Comparison of ENCODE assay signal across 27 cellular contexts in the genomic region with DNA sequence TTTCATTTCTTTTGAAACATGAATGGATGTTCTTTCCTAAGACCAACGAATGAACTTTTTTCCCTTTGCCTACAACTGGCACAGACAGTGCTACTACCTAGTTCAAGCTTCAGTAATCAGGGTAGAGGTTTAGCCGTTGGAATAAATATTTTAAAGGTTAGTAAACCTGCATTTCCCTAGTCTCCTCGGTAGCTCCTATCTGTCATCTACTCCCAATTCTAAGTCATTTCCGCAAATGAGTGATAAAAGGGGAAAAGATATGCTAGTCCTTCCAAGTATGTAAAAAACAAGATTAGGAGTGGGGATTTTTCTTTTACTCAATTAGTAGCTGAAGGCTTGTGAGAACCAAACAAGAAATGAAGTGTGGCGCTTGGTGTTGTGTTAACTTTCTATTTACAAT. TPM values are rescaled to one million over a fixed set of nuclear protein-coding genes. Genes with fewer than 3 reads are reported as not detected.
DNase-seq lines count a peak whose midpoint lies in the region; ATAC-seq and TF ChIP-seq lines count a peak whose summit lies in the region.
"Had no signal": no experiment of that assay in that cellular context is flagged by ENCODE, and none has a peak within 500 bp of the region (broad histone marks: within the 10 kb centered on the region; RNA-seq: fewer than 3 reads in every experiment).

No MANE protein-coding gene starts in this region.

- H3K27me3 ChIP-seq in HUES6 (ENCODE audit: control insufficient read depth, insufficient read depth, low read length): no peaks in the 10 kb centered on the region
- no peaks in the 10 kb centered on the region for H3K27me3 ChIP-seq in left lung
- H3K27me3 ChIP-seq: adrenal gland, BLaER1, breast epithelium, tibial nerve had no signal

- H3K4me3 Mint-ChIP-seq in nephron progenitor cell: no peak overlapping the region
- no peak overlapping the region for H3K4me3 Mint-ChIP-seq in stimulated activated naive CD8-positive, alpha-beta T cell treated with anti-CD3 and anti-CD28 coated beads, Interleukin-15, amount 100 ng/mL, for 72 hours
- H3K4me3 Mint-ChIP-seq: activated CD4-positive, alpha-beta memory T cell treated with anti-CD3 and anti-CD28 coated beads, Interleukin-2, amount 10 ng/mL, durations not matched to agents 7 days and 5 days had no signal

- intact Hi-C loops in left lung (cut with DNase I): no loop called here

- H3K9me3 Mint-ChIP-seq in nephron progenitor cell: no peaks in the 10 kb centered on the region
- no peaks in the 10 kb centered on the region for H3K9me3 Mint-ChIP-seq in stimulated activated naive CD8-positive, alpha-beta T cell treated with anti-CD3 and anti-CD28 coated beads, Interleukin-15, amount 100 ng/mL, for 72 hours
- no peaks in the 10 kb centered on the region for H3K9me3 Mint-ChIP-seq in activated naive CD4-positive, alpha-beta T cell treated with anti-CD3 and anti-CD28 coated beads, Interleukin-2, amount 50 U/mL, for 72 hours
- H3K9me3 Mint-ChIP-seq: activated CD4-positive, alpha-beta memory T cell treated with anti-CD3 and anti-CD28 coated beads, Interleukin-2, amount 10 ng/mL, durations not matched to agents 7 days and 5 days had no signal

- no peak for ATAC-seq in stimulated activated naive CD8-positive, alpha-beta T cell treated with anti-CD3 and anti-CD28 coated beads, Interleukin-15, amount 100 ng/mL, for 72 hours
- ATAC-seq in left lung: no peak
- ATAC-seq in activated naive CD4-positive, alpha-beta T cell treated with anti-CD3 and anti-CD28 coated beads, Interleukin-2, amount 50 U/mL, for 72 hours: no peak
- ATAC-seq: A549; stimulated activated naive CD8-positive, alpha-beta T cell treated with anti-CD3 and anti-CD28 coated beads, Interleukin-15, Interleukin-2, amounts not matched to agents 100 U/mL and 50 U/mL, for 24 hours had no signal

- H3K27me3 Mint-ChIP-seq in nephron progenitor cell (ENCODE audit: low read depth, poor library complexity): no peaks in the 10 kb centered on the region
- H3K27me3 Mint-ChIP-seq in stimulated activated naive CD8-positive, alpha-beta T cell treated with anti-CD3 and anti-CD28 coated beads, Interleukin-15, amount 100 ng/mL, for 72 hours: no peaks in the 10 kb centered on the region
- H3K27me3 Mint-ChIP-seq: activated CD4-positive, alpha-beta memory T cell treated with anti-CD3 and anti-CD28 coated beads, Interleukin-2, amount 10 ng/mL, durations not matched to agents 7 days and 5 days had no signal

- no peak overlapping the region for H3K9ac ChIP-seq in HUES6 (ENCODE audit: low read length)
- H3K9ac ChIP-seq: BLaER1 had no signal

- 0 out of 2 replicates have a peak, but pooled peaks cover 5% of the 10 kb centered on the region for H3K4me1 ChIP-seq in HUES6 (ENCODE audit: control insufficient read depth, insufficient read depth, low read length)
- peaks cover 6 to 20% of the 10 kb centered on the region in 2 donors for H3K4me1 ChIP-seq in left lung
- H3K4me1 ChIP-seq: BLaER1, breast epithelium had no signal

- H3K9me3 ChIP-seq in HUES6 (ENCODE audit: control insufficient read depth, insufficient read depth, low read depth, low read length): no peaks in the 10 kb centered on the region
- no peaks in the 10 kb centered on the region for H3K9me3 ChIP-seq in left lung
- H3K9me3 ChIP-seq: A549, adrenal gland, BLaER1, breast epithelium, tibial nerve had no signal

- no peaks in the 10 kb centered on the region for H3K4me1 Mint-ChIP-seq in nephron progenitor cell
- peaks cover 15% of the 10 kb centered on the region for H3K4me1 Mint-ChIP-seq in stimulated activated naive CD8-positive, alpha-beta T cell treated with anti-CD3 and anti-CD28 coated beads, Interleukin-15, amount 100 ng/mL, for 72 hours

- no peak overlapping the region for H3K4me3 ChIP-seq in HUES6 (ENCODE audit: low read depth, low read length)
- H3K4me3 ChIP-seq in left lung: no peak overlapping the region
- H3K4me3 ChIP-seq: A549, adrenal gland, BLaER1, breast epithelium, tibial nerve had no signal

- H3K36me3 ChIP-seq in HUES6 (ENCODE audit: control insufficient read depth, insufficient read depth, low read length): peaks cover 56% of the 10 kb centered on the region
- peaks cover 0 to 43% of the 10 kb centered on the region in 2 donors for H3K36me3 ChIP-seq in left lung
- H3K36me3 ChIP-seq: breast epithelium had no signal

- H3K27ac Mint-ChIP-seq in nephron progenitor cell: peak overlapping the region; percentile 93
- H3K27ac Mint-ChIP-seq in stimulated activated naive CD8-positive, alpha-beta T cell treated with anti-CD3 and anti-CD28 coated beads, Interleukin-15, amount 100 ng/mL, for 72 hours: no peak overlapping the region
- no peak overlapping the region for H3K27ac Mint-ChIP-seq in activated naive CD4-positive, alpha-beta T cell treated with anti-CD3 and anti-CD28 coated beads, Interleukin-2, amount 50 U/mL, for 72 hours
- H3K27ac Mint-ChIP-seq: activated CD4-positive, alpha-beta memory T cell treated with anti-CD3 and anti-CD28 coated beads, Interleukin-2, amount 10 ng/mL, durations not matched to agents 7 days and 5 days had no signal

- DNase-seq in 8988T: peak; percentile 16
- peak; percentile 28 for DNase-seq in dermis blood vessel endothelial cell
- DNase-seq in nephron progenitor cell: no peak
- no peak for DNase-seq in stimulated activated naive CD8-positive, alpha-beta T cell treated with anti-CD3 and anti-CD28 coated beads, Interleukin-15, amount 100 ng/mL, for 72 hours
- DNase-seq in left lung: no peak
- DNase-seq in activated naive CD4-positive, alpha-beta T cell treated with anti-CD3 and anti-CD28 coated beads, Interleukin-2, amount 50 U/mL, for 72 hours (ENCODE audit: low spot score in 2 of 2): no peak
- DNase-seq in NCI-H187 treated with DMSO at 0.1 percent for 48 hours (lab: John Stamatoyannopoulos, UW): no peak
- DNase-seq: activated CD4-positive, alpha-beta memory T cell treated with anti-CD3 and anti-CD28 coated beads, Interleukin-2, amount 10 ng/mL, durations not matched to agents 7 days and 5 days; activated gamma-delta T cell; activated T-cell treated with anti-CD3 and anti-CD28 coated beads for 4 hours; adrenal gland; cortex of kidney; islet precursor cell; KBM-7; mammary epithelial cell; NCI-H146; NCI-H2171; NCI-H526; stimulated activated CD4-positive, alpha-beta T cell treated with anti-CD3 and anti-CD28 coated beads, Interleukin-4, amount 100 ng/mL, for 24 hours; stimulated activated naive CD8-positive, alpha-beta T cell treated with anti-CD3 and anti-CD28 coated beads, Interleukin-15, Interleukin-2, amounts not matched to agents 100 U/mL and 50 U/mL, for 24 hours; T-helper 9 cell had no signal

- peaks cover 66% of the 10 kb centered on the region for H3K36me3 Mint-ChIP-seq in nephron progenitor cell (ENCODE audit: low read depth)
- peaks cover 4 to 25% of the 10 kb centered on the region in 2 donors for H3K36me3 Mint-ChIP-seq in activated naive CD4-positive, alpha-beta T cell treated with anti-CD3 and anti-CD28 coated beads, Interleukin-2, amount 50 U/mL, for 72 hours

- TF ChIP-seq CTCF in nephron progenitor cell (IDR thresholded peaks at IDR 0.05) (no peak), left lung (IDR thresholded peaks at IDR 0.05) (no peak)

- H3K27ac ChIP-seq in HUES6 (ENCODE audit: low read depth, low read length) (0 out of 2 replicates have a peak overlapping the region, but pooled peaks have one; percentile 13), left lung (no peak overlapping the region)
- H3K27ac ChIP-seq: A549, adrenal gland, BLaER1, breast epithelium, RWPE1, tibial nerve had no signal

RNA-seq across cellular contexts. Expression of gene SLTM, which starts 15.2 kb away (rescaled TPM):
- total RNA-seq in dermis blood vessel endothelial cell (81.7 and 84.6 TPM in 2 replicates), left lung (10 to 100 TPM; 57.4 to 87.7 TPM)
- 10 to 100 TPM; 74.2 to 90.1 TPM for total RNA-seq in activated naive CD4-positive, alpha-beta T cell treated with anti-CD3 and anti-CD28 coated beads, Interleukin-2, amount 50 U/mL, for 72 hours

Comparison
In these comparisons a context has a peak if more than half of its experiments do, and no peak if none do; other contexts are left out.
1. DNase-seq: peak in 8988T (single experiment) and dermis blood vessel endothelial cell (single experiment); none in nephron progenitor cell (single experiment), stimulated activated naive CD8-positive, alpha-beta T cell treated with anti-CD3 and anti-CD28 coated beads, Interleukin-15, amount 100 ng/mL, for 72 hours (0 of 2), left lung (0 of 2), activated naive CD4-positive, alpha-beta T cell treated with anti-CD3 and anti-CD28 coated beads, Interleukin-2, amount 50 U/mL, for 72 hours (0 of 2) and NCI-H187 treated with DMSO at 0.1 percent for 48 hours (single experiment).